Comparison of ENCODE assay signal across 14 cellular contexts in genomic region chr16:57630402-57630787, GRCh38. TPM values are rescaled to one million over a fixed set of nuclear protein-coding genes. Genes with fewer than 3 reads are reported as not detected.
DNase-seq lines count a peak whose midpoint lies in the region; ATAC-seq, FAIRE-seq and TF ChIP-seq lines count a peak whose summit lies in the region.
"Had no signal": no experiment of that assay in that cellular context is flagged by ENCODE, and none has a peak within 500 bp of the region (broad histone marks: within the 10 kb centered on the region; RNA-seq: fewer than 3 reads in every experiment).

No MANE protein-coding gene starts in this region.

- peak overlapping the region; percentile 88 to 91 for H3K4me3 ChIP-seq in kidney (ENCODE audit: low read length in 2 of 2)
- H3K4me3 ChIP-seq: transverse colon had no signal

- H3K9ac ChIP-seq in kidney (ENCODE audit: low read length in 2 of 2), result peak overlapping the region; percentile 84 to 99
- H3K9ac ChIP-seq: SK-N-SH had no signal

- H3K4me1 ChIP-seq in kidney (ENCODE audit: control insufficient read depth in 1 of 2, insufficient read depth in 1 of 2, low read depth in 1 of 2, low read length in 2 of 2), result peaks cover 63 to 78% of the 10 kb centered on the region in 2 donors

- H3K27ac ChIP-seq in kidney (ENCODE audit: low read depth in 2 of 2, low read length in 2 of 2) (peak overlapping the region; percentile 98 to 99), substantia nigra (ENCODE audit: low read depth, low read length, poor library complexity, severe bottlenecking) (peak overlapping the region; percentile 84)
- H3K27ac ChIP-seq: transverse colon, VCaP had no signal

- no peaks in the 10 kb centered on the region for H3K9me3 ChIP-seq in kidney (ENCODE audit: control insufficient read depth in 1 of 2, low read length in 2 of 2)
- H3K9me3 ChIP-seq: SK-N-SH, transverse colon had no signal

- ATAC-seq in activated naive CD8-positive, alpha-beta T cell treated with anti-CD3 and anti-CD28 coated beads, Interleukin-2, amount 50 U/mL, for 24 hours, result no peak
- no peak for ATAC-seq in SK-N-SH treated with all-trans-retinoic acid at 6 μM for 48 hours
- ATAC-seq: activated CD8-positive, alpha-beta memory T cell treated with anti-CD3 and anti-CD28 coated beads, Interleukin-2, amount 10 ng/mL, durations not matched to agents 7 days and 5 days had no signal

- no peak for FAIRE-seq in kidney (lab: Jason Lieb, UNC)
- FAIRE-seq: colon had no signal

- TF ChIP-seq CTCF in kidney (IDR thresholded peaks at IDR 0.05; ENCODE audit: borderline replicate concordance, extremely low read depth, insufficient read depth), result no peak

- no peaks in the 10 kb centered on the region for H3K36me3 Mint-ChIP-seq in activated naive CD8-positive, alpha-beta T cell treated with anti-CD3 and anti-CD28 coated beads, Interleukin-2, amount 50 U/mL, for 24 hours (ENCODE audit: low read depth)
- H3K36me3 Mint-ChIP-seq: activated CD8-positive, alpha-beta memory T cell treated with anti-CD3 and anti-CD28 coated beads, Interleukin-2, amount 10 ng/mL, durations not matched to agents 7 days and 5 days; activated naive CD8-positive, alpha-beta T cell had no signal

- peak overlapping the region; percentile 29 for H3K27ac Mint-ChIP-seq in activated naive CD8-positive, alpha-beta T cell treated with anti-CD3 and anti-CD28 coated beads, Interleukin-2, amount 50 U/mL, for 24 hours
- H3K27ac Mint-ChIP-seq: activated CD8-positive, alpha-beta memory T cell treated with anti-CD3 and anti-CD28 coated beads, Interleukin-2, amount 10 ng/mL, durations not matched to agents 7 days and 5 days; activated naive CD8-positive, alpha-beta T cell had no signal

- DNase-seq in ELF-1 (ENCODE audit: low read depth, low spot score), result peak; percentile 69
- DNase-seq in activated naive CD8-positive, alpha-beta T cell treated with anti-CD3 and anti-CD28 coated beads, Interleukin-2, amount 50 U/mL, for 24 hours, result no peak
- no peak for DNase-seq in kidney
- DNase-seq in substantia nigra (lab: John Stamatoyannopoulos, UW), result peak in 1 of 49 donors; percentile 25
- no peak for DNase-seq in OCI-M2 (lab: John Stamatoyannopoulos, UW; ENCODE audit: unreplicated experiment)
- no peak for DNase-seq in NCI-H2171 (lab: John Stamatoyannopoulos, UW)
- DNase-seq: activated CD8-positive, alpha-beta memory T cell treated with anti-CD3 and anti-CD28 coated beads, Interleukin-2, amount 10 ng/mL, durations not matched to agents 7 days and 5 days; SK-N-SH; transverse colon had no signal

- H3K36me3 ChIP-seq in kidney (ENCODE audit: control insufficient read depth in 1 of 2, insufficient read depth in 2 of 2, low read length in 2 of 2), result no peaks in the 10 kb centered on the region
- H3K36me3 ChIP-seq: transverse colon had no signal

- no peaks in the 10 kb centered on the region for H3K9me3 Mint-ChIP-seq in activated naive CD8-positive, alpha-beta T cell treated with anti-CD3 and anti-CD28 coated beads, Interleukin-2, amount 50 U/mL, for 24 hours

- peaks cover 13% of the 10 kb centered on the region for H3K4me1 Mint-ChIP-seq in activated naive CD8-positive, alpha-beta T cell treated with anti-CD3 and anti-CD28 coated beads, Interleukin-2, amount 50 U/mL, for 24 hours

- intact Hi-C loops in kidney (cut with DNase I), result no loop called here

- H3K27me3 Mint-ChIP-seq in activated naive CD8-positive, alpha-beta T cell treated with anti-CD3 and anti-CD28 coated beads, Interleukin-2, amount 50 U/mL, for 24 hours, result peaks cover 13% of the 10 kb centered on the region

- H3K4me3 Mint-ChIP-seq in activated naive CD8-positive, alpha-beta T cell treated with anti-CD3 and anti-CD28 coated beads, Interleukin-2, amount 50 U/mL, for 24 hours, result no peak overlapping the region
- H3K4me3 Mint-ChIP-seq: activated CD8-positive, alpha-beta memory T cell treated with anti-CD3 and anti-CD28 coated beads, Interleukin-2, amount 10 ng/mL, durations not matched to agents 7 days and 5 days; activated naive CD8-positive, alpha-beta T cell had no signal

TF ChIP-seq in SK-N-SH treated with all-trans-retinoic acid at 6 μM for 48 hours, 23 proteins besides CTCF, POLR2A, EP300 and RAD21:
- TF ChIP-seq CSRNP3 (CRISPR knock-in tag; IDR thresholded peaks at IDR 0.05), result no peak
- TF ChIP-seq RARB (CRISPR knock-in tag; IDR thresholded peaks at IDR 0.05), result no peak
- no peak for TF ChIP-seq GLIS3 (CRISPR knock-in tag; IDR thresholded peaks at IDR 0.05)
- TF ChIP-seq ZNF8 (CRISPR knock-in tag; IDR thresholded peaks at IDR 0.05), result no peak
- no peak for TF ChIP-seq TCF4 (CRISPR knock-in tag; IDR thresholded peaks at IDR 0.05; ENCODE audit: borderline replicate concordance)
- TF ChIP-seq ZC3H10 (CRISPR knock-in tag; IDR thresholded peaks at IDR 0.05), result no peak
- TF ChIP-seq ZFP3 (CRISPR knock-in tag; IDR thresholded peaks at IDR 0.05), result no peak
- no peak for TF ChIP-seq TSHZ2 (CRISPR knock-in tag; IDR thresholded peaks at IDR 0.05)
- no peak for TF ChIP-seq ZNF70 (CRISPR knock-in tag; IDR thresholded peaks at IDR 0.05)
- no peak for TF ChIP-seq TOX (CRISPR knock-in tag; IDR thresholded peaks at IDR 0.05; ENCODE audit: borderline replicate concordance)

RNA-seq across cellular contexts. Expression of gene ADGRG1, which starts 2.0 kb away (rescaled TPM):
- 351 TPM for total RNA-seq in kidney
- polyA plus RNA-seq in kidney (ENCODE audit: insufficient read depth, low read depth, low replicate concordance), result 188 TPM

RNA-seq across cellular contexts. Expression of gene ADGRG3, which starts 37.7 kb away (rescaled TPM):
- 1.8 TPM for total RNA-seq in kidney
- polyA plus RNA-seq in kidney (ENCODE audit: insufficient read depth, low read depth, low replicate concordance), result 0.17 TPM
- total RNA-seq: activated CD8-positive, alpha-beta memory T cell treated with anti-CD3 and anti-CD28 coated beads, Interleukin-2, amount 10 ng/mL, durations not matched to agents 7 days and 5 days; G401 had no signal
- polyA plus RNA-seq: SK-N-SH had no signal
